ENCODE assay signal across 23 cellular contexts in genomic region chr5:82931110-82931509, GRCh38.
A peak's percentile ranks its signal among the peaks of the same experiment; 100 is the strongest.
DNase-seq lines count a peak whose midpoint lies in the region; ATAC-seq, FAIRE-seq and TF ChIP-seq lines count a peak whose summit lies in the region.
"Had no signal": no experiment of that assay in that cellular context is flagged by ENCODE, and none has a peak within 500 bp of the region (broad histone marks: within the 10 kb centered on the region; RNA-seq: fewer than 3 reads in every experiment).

No MANE protein-coding gene starts in this region.

- H3K9me3 ChIP-seq in A549 = no peaks in the 10 kb centered on the region
- H3K9me3 ChIP-seq: ascending aorta, mucosa of descending colon, right atrium auricular region, upper lobe of left lung had no signal

- 32% methylated on average over 3 of the region's 3 CpGs for WGBS in A549 (ENCODE audit: missing lambda C conversion rate)

- TF ChIP-seq POLR2A in A549 (IDR thresholded peaks at IDR 0.05; ENCODE audit: low read length) = no peak

- CTCF ChIA-PET in A549 (lab: Yijun Ruan, JAX) = no interaction called here

- no peak for TF ChIP-seq RAD21 in A549 (conservative IDR thresholded peaks at IDR 0.05 in 1 of 2, IDR thresholded peaks at IDR 0.05 in 1 of 2)

- POLR2A ChIA-PET in A549 (lab: Yijun Ruan, JAX) = no interaction called here

- H3K27ac ChIP-seq in A549 (0 out of 6 replicates have a peak overlapping the region, but pooled peaks of 1 of the 2 experiments have one; percentile 18), foreskin keratinocyte (peak overlapping the region; percentile 43)
- H3K27ac ChIP-seq: ascending aorta, right atrium auricular region, SK-N-MC, upper lobe of left lung had no signal

- DNase-seq in A549 (ENCODE audit: low read depth in 1 of 2, low spot score in 1 of 2) (peak in 1 of 2 experiments; percentile 16), HT-29 (ENCODE audit: low spot score) (peak; percentile 32), astrocyte of the spinal cord (ENCODE audit: low read depth, low spot score) (peak; percentile 48), foreskin keratinocyte (peak in 1 of 2 donors; percentile 40), NCI-H2171 treated with DMSO at 0.1 percent for 48 hours (lab: John Stamatoyannopoulos, UW) (no peak), NCI-H526 (lab: John Stamatoyannopoulos, UW) (no peak)
- DNase-seq: activated CD4-positive, alpha-beta T cell treated with anti-CD3 and anti-CD28 coated beads, Interleukin-2, amount 10 ng/mL, durations not matched to agents 24 days and 14 days; activated CD8-positive, alpha-beta memory T cell treated with anti-CD3 and anti-CD28 coated beads, Interleukin-2, amount 50 U/mL, for 4 hours; activated gamma-delta T cell; CD4-positive, alpha-beta memory T cell; dermis blood vessel endothelial cell; DND-41; hippocampal formation; mucosa of descending colon; NCI-H1930; NCI-H510A treated with DMSO at 0.1 percent for 48 hours; OCI-M1; upper lobe of left lung had no signal

- H3K27me3 ChIP-seq in foreskin keratinocyte = no peaks in the 10 kb centered on the region
- H3K27me3 ChIP-seq: ascending aorta, right atrium auricular region, upper lobe of left lung had no signal

- TF ChIP-seq CTCF in A549 (IDR thresholded peaks at IDR 0.05) (no peak), astrocyte of the spinal cord (IDR thresholded peaks at IDR 0.05; ENCODE audit: low read depth, low read length) (no peak), foreskin keratinocyte (conservative IDR thresholded peaks at IDR 0.05) (no peak)

- no peak for TF ChIP-seq EP300 in A549 (IDR thresholded peaks at IDR 0.05)

- in situ Hi-C loops in astrocyte of the spinal cord (cut with HindIII; ENCODE audit: low sequenced_read_pairs) = no loop called here

- H3K4me3 ChIP-seq in A549 (no peak overlapping the region), astrocyte of the spinal cord (ENCODE audit: low read depth, low read length) (no peak overlapping the region)
- H3K4me3 ChIP-seq: ascending aorta, mucosa of descending colon, right atrium auricular region, SK-N-MC, upper lobe of left lung had no signal

- peak overlapping the region; percentile 47; the same call in 2 of the 3 replicates for H3K4me2 ChIP-seq in A549

- FAIRE-seq in A549 (lab: Jason Lieb, UNC) = no peak

- peaks cover 10% of the 10 kb centered on the region for H3K4me1 ChIP-seq in A549
- no peaks in the 10 kb centered on the region for H3K4me1 ChIP-seq in foreskin keratinocyte
- H3K4me1 ChIP-seq: ascending aorta, right atrium auricular region, upper lobe of left lung had no signal

- ATAC-seq in A549 = no peak
- ATAC-seq in foreskin keratinocyte = peak; percentile 55
- no peak for ATAC-seq in GM19328 (IDR thresholded peaks at IDR 0.05; ENCODE audit: unreplicated experiment)
- ATAC-seq in HG02852 (IDR thresholded peaks at IDR 0.05; ENCODE audit: unreplicated experiment) = no peak
- ATAC-seq: mucosa of descending colon had no signal

TF ChIP-seq in A549, 52 proteins besides CTCF, POLR2A, EP300 and RAD21:
- TF ChIP-seq HDAC2 (IDR thresholded peaks at IDR 0.05) = no peak
- TF ChIP-seq, protein P1, sequence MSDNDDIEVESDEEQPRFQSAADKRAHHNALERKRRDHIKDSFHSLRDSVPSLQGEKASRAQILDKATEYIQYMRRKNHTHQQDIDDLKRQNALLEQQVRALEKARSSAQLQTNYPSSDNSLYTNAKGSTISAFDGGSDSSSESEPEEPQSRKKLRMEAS (IDR thresholded peaks at IDR 0.05) = no peak
- no peak for TF ChIP-seq RARB (CRISPR knock-in tag; IDR thresholded peaks at IDR 0.05)
- no peak for TF ChIP-seq ZNF302 (CRISPR knock-in tag; IDR thresholded peaks at IDR 0.05)
- no peak for TF ChIP-seq HEYL (CRISPR knock-in tag; IDR thresholded peaks at IDR 0.05)
- no peak for TF ChIP-seq USF2 (IDR thresholded peaks at IDR 0.05)
- TF ChIP-seq, protein P2, sequence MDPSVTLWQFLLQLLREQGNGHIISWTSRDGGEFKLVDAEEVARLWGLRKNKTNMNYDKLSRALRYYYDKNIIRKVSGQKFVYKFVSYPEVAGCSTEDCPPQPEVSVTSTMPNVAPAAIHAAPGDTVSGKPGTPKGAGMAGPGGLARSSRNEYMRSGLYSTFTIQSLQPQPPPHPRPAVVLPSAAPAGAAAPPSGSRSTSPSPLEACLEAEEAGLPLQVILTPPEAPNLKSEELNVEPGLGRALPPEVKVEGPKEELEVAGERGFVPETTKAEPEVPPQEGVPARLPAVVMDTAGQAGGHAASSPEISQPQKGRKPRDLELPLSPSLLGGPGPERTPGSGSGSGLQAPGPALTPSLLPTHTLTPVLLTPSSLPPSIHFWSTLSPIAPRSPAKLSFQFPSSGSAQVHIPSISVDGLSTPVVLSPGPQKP (IDR thresholded peaks at IDR 0.05; ENCODE audit: low read depth, low read length) = no peak
- no peak for TF ChIP-seq CBX8 (IDR thresholded peaks at IDR 0.05)
- no peak for TF ChIP-seq ZFP36 (IDR thresholded peaks at IDR 0.05; ENCODE audit: borderline replicate concordance, partially characterized antibody)
- no peak for TF ChIP-seq KDM5A (IDR thresholded peaks at IDR 0.05)
- no peak for TF ChIP-seq TFCP2L1 (CRISPR knock-in tag; IDR thresholded peaks at IDR 0.05)
- TF ChIP-seq NFE2L2 (conservative IDR thresholded peaks at IDR 0.05; ENCODE audit: low read length) = no peak
- TF ChIP-seq ZC3H11A (IDR thresholded peaks at IDR 0.05) = no peak
- TF ChIP-seq PHF8 (IDR thresholded peaks at IDR 0.05; ENCODE audit: borderline replicate concordance, low read depth) = no peak
- no peak for TF ChIP-seq EHMT2 (IDR thresholded peaks at IDR 0.05; ENCODE audit: low read depth)

Comparison
In these comparisons a context has a peak if more than half of its experiments do, and no peak if none do; other contexts are left out.
1. DNase-seq: peak in HT-29 (single experiment) and astrocyte of the spinal cord (single experiment); none in NCI-H2171 treated with DMSO at 0.1 percent for 48 hours (single experiment) and NCI-H526 (0 of 2).